ENCODE assay signal across 8 cellular contexts in the genomic region with DNA sequence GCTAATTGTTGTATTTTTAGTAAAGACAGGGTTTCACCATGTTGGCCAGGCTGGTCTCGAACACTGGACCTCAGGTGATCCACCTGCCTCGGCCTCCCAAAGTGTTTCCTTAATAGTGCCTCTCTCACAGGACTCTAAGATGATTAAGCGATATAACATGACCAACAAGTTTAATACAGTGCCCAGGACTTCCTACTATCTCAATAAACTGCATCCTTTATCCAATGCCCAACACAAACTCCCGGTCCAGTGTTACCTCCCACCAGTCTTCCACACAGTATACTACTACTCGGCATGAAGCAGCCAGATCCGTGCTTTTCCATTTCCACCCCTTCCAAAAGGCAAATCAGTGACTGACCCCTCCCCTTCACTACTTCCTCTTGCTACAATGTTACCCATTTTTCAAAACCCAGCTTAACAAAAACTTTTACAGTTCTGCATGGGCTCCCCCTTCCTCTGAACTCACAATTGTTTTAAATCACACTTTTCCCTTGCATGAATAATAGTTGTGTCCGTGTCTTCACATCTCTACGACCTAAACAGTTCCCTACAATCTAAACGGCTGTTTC. TPM values are rescaled to one million over a fixed set of nuclear protein-coding genes. Genes with fewer than 3 reads are reported as not detected.
DNase-seq lines count a peak whose midpoint lies in the region; ATAC-seq and TF ChIP-seq lines count a peak whose summit lies in the region.

No MANE protein-coding gene starts in this region.

- peaks cover 39 to 51% of the 10 kb centered on the region in 2 donors for H3K36me3 ChIP-seq in ascending aorta

- intact Hi-C loops in ascending aorta (cut with DNase I), result no loop called here

- no peaks in the 10 kb centered on the region for H3K27me3 Mint-ChIP-seq in memory B cell

- H3K27ac Mint-ChIP-seq in memory B cell, result peak overlapping the region; percentile 87

- peak overlapping the region; percentile 100 for H3K4me3 Mint-ChIP-seq in memory B cell

- no peaks in the 10 kb centered on the region for H3K27me3 ChIP-seq in HL-60 (ENCODE audit: insufficient read depth, poor library complexity, severe bottlenecking)
- H3K27me3 ChIP-seq in ascending aorta, result no peaks in the 10 kb centered on the region

- ATAC-seq in memory B cell (ENCODE audit: low read depth) (no peak), GM19467 (IDR thresholded peaks at IDR 0.05; ENCODE audit: unreplicated experiment) (no peak), HG03159 (IDR thresholded peaks at IDR 0.05; ENCODE audit: unreplicated experiment) (no peak), HG02759 (IDR thresholded peaks at IDR 0.05; ENCODE audit: unreplicated experiment) (no peak)

- H3K9me3 Mint-ChIP-seq in memory B cell, result no peaks in the 10 kb centered on the region

- TF ChIP-seq CTCF in 22Rv1 (IDR thresholded peaks at IDR 0.05) (no peak), HL-60 (IDR thresholded peaks at IDR 0.05; ENCODE audit: insufficient read depth, low read length) (no peak), ascending aorta (IDR thresholded peaks at IDR 0.05) (no peak)

- H3K36me3 Mint-ChIP-seq in memory B cell, result peaks cover 32% of the 10 kb centered on the region

- H3K4me1 ChIP-seq in ascending aorta, result peaks cover 8 to 12% of the 10 kb centered on the region in 2 donors

- H3K9me3 ChIP-seq in ascending aorta, result no peaks in the 10 kb centered on the region

- DNase-seq in HL-60 (ENCODE audit: low read depth in 1 of 2, low spot score in 1 of 2) (peak in 1 of 2 experiments; percentile 29), ascending aorta (ENCODE audit: low spot score in 2 of 2) (no peak), memory B cell (ENCODE audit: low spot score in 2 of 2) (no peak), Kasumi-1 (lab: John Stamatoyannopoulos, UW) (no peak)

- H3K4me3 ChIP-seq in HL-60 (replicated peaks; ENCODE audit: insufficient read depth, low read length), result peak overlapping the region; percentile 95
- H3K4me3 ChIP-seq in ascending aorta, result peak overlapping the region; percentile 70 to 89

- H3K27ac ChIP-seq in 22Rv1 (peak overlapping the region; percentile 98), HL-60 (replicated peaks) (peak overlapping the region; percentile 76), ascending aorta (peak overlapping the region; percentile 92 to 93)

- peaks cover 25% of the 10 kb centered on the region for H3K4me1 Mint-ChIP-seq in memory B cell

RNA-seq across cellular contexts. Expression of a gene that starts 0.9 kb away (rescaled TPM):
- 77.4 TPM for total RNA-seq in ascending aorta

RNA-seq across cellular contexts. Expression of a gene that starts 11.4 kb away (rescaled TPM):
- 35.0 TPM for total RNA-seq in ascending aorta

RNA-seq across cellular contexts. Expression of a gene that starts 32.9 kb away (rescaled TPM):
- total RNA-seq in ascending aorta, result 3,445 TPM

RNA-seq across cellular contexts. Expression of a gene that starts 40.0 kb away (rescaled TPM):
- 185 TPM for total RNA-seq in ascending aorta
